Comparison of ENCODE assay signal across 24 cellular contexts in the genomic region with DNA sequence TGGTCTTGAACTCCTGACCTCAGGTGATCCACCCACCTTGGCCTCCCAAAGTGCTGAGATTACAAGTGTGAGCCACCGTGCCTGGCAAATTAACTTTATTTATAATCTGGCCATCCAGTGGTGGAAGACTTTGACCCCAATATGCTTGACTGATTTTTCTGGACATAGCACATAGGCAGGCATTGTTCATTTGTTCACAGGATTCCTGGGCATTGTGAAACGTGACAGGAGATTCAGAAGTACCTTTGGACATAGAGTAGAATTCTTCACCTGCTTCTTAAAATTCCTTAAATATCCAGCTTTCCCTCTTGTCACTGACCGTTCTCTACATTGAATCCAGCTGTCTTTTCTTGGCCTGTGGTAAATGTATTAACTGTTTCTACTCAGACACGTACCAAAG.
"Had no signal": no experiment of that assay in that cellular context is flagged by ENCODE, and none has a peak within 500 bp of the region (broad histone marks: within the 10 kb centered on the region; RNA-seq: fewer than 3 reads in every experiment).

No MANE protein-coding gene starts in this region.

- H3K79me2 ChIP-seq: parathyroid adenoma had no signal

- H3K9me3 ChIP-seq: gastrocnemius medialis, lower lobe of right lung, neutrophil, right atrium auricular region, sigmoid colon, suprapubic skin, tibial artery, upper lobe of left lung had no signal

- ATAC-seq: esophagus mucosa; gastrocnemius medialis; left cardiac atrium; left ventricle myocardium superior; lower lobe of right lung; naive thymus-derived CD8-positive, alpha-beta T cell; stimulated activated naive B cell treated with anti-CD40 and anti-IgM and Interleukin-4, amounts not matched to agents 10 μg/mL and 1 μg/mL and 100 μg/mL, for 72 hours had no signal

- H3K36me3 ChIP-seq: gastrocnemius medialis, lower lobe of right lung, right atrium auricular region, sigmoid colon, suprapubic skin, tibial artery, upper lobe of left lung had no signal

- H3K9ac ChIP-seq: parathyroid adenoma had no signal

- H3K4me3 ChIP-seq: dorsolateral prefrontal cortex, gastrocnemius medialis, lower lobe of right lung, right atrium auricular region, sigmoid colon, skin epidermis, suprapubic skin, tibial artery, upper lobe of left lung had no signal

- H3K4me1 ChIP-seq: lower lobe of right lung, right atrium auricular region, sigmoid colon, suprapubic skin, tibial artery, upper lobe of left lung had no signal

- H3K27me3 ChIP-seq: dorsolateral prefrontal cortex, gastrocnemius medialis, neutrophil, right atrium auricular region, sigmoid colon, upper lobe of left lung had no signal

- DNase-seq: caudate nucleus; cerebellar nuclear complex; effector CD4-positive, alpha-beta T cell; foreskin fibroblast; gastrocnemius medialis; head of caudate nucleus; kidney; left cardiac atrium; left ventricle myocardium superior; lower lobe of right lung; naive thymus-derived CD8-positive, alpha-beta T cell; sigmoid colon; stimulated activated CD4-positive, alpha-beta T cell treated with anti-CD3 and anti-CD28 coated beads, Interleukin-15, amount 100 ng/mL, for 24 hours; stimulated activated CD4-positive, alpha-beta T cell treated with anti-CD3 and anti-CD28 coated beads, Interleukin-2, amount 100 ng/mL, for 48 hours; stimulated activated naive B cell treated with anti-CD40 and anti-IgM and Interleukin-4, amounts not matched to agents 10 μg/mL and 1 μg/mL and 100 μg/mL, for 72 hours; tibial artery; upper lobe of left lung had no signal

- H3K27ac ChIP-seq: gastrocnemius medialis, lower lobe of right lung, neutrophil, parathyroid adenoma, right atrium auricular region, sigmoid colon, skin epidermis, suprapubic skin, tibial artery, upper lobe of left lung had no signal

- H2AFZ ChIP-seq: parathyroid adenoma had no signal
